In the genomic region with DNA sequence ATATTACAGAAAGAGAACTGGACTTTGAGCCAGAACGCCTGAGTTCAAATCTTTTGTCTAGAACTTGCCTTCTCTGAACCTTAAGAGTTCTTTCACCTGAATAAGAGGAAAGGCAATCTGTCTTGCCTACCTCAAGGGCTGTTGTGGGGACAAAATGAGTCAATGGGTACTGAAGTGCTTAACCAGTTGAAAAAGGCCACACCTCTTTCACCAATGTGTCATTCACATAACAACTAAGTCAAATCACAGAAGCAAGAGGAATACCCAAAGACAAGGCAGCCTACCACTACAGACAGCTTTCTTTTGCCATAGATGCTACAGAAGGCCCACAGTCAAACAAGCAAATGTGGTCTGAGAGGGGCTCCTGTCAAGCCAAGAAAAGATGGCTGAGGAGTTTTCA, we compare ENCODE assay signal across 10 cellular contexts. TPM values are rescaled to one million over a fixed set of nuclear protein-coding genes. Genes with fewer than 3 reads are reported as not detected.
DNase-seq lines count a peak whose midpoint lies in the region; ATAC-seq and TF ChIP-seq lines count a peak whose summit lies in the region.
"Had no signal": no experiment of that assay in that cellular context is flagged by ENCODE, and none has a peak within 500 bp of the region (broad histone marks: within the 10 kb centered on the region; RNA-seq: fewer than 3 reads in every experiment).

No MANE protein-coding gene starts in this region.

- TF ChIP-seq CTCF in heart left ventricle (IDR thresholded peaks at IDR 0.05) (no peak), BE2C (IDR thresholded peaks at IDR 0.05; ENCODE audit: low read depth, low read length) (no peak)

- ATAC-seq in GM19025 (IDR thresholded peaks at IDR 0.05; ENCODE audit: low read depth, unreplicated experiment) (peak; percentile 39), heart left ventricle (no peak)

- no peak for DNase-seq in CD8-positive, alpha-beta memory T cell
- peak; percentile 31 for DNase-seq in Jurkat, Clone E6-1 (ENCODE audit: low read depth, low spot score)
- no peak for DNase-seq in immature natural killer cell
- no peak for DNase-seq in heart left ventricle
- DNase-seq in BE2C = no peak
- DNase-seq in ureter (ENCODE audit: low spot score) = no peak
- no peak for DNase-seq in AML-193 (lab: John Stamatoyannopoulos, UW)
- DNase-seq: RPMI8226 had no signal

- no peak overlapping the region for H3K4me3 ChIP-seq in CD8-positive, alpha-beta memory T cell (ENCODE audit: low read length)
- H3K4me3 ChIP-seq in Jurkat, Clone E6-1 (ENCODE audit: low read length) = no peak overlapping the region
- H3K4me3 ChIP-seq in heart left ventricle (no peak overlapping the region), BE2C (ENCODE audit: low read depth, low read length) (no peak overlapping the region)
- H3K4me3 ChIP-seq: prostate gland had no signal

- H3K4me1 ChIP-seq in CD8-positive, alpha-beta memory T cell (ENCODE audit: insufficient read depth, low read length) = peaks cover 17% of the 10 kb centered on the region
- H3K4me1 ChIP-seq in heart left ventricle = peaks cover 0 to 22% (median 6%) of the 10 kb centered on the region in 12 donors
- no peaks in the 10 kb centered on the region for H3K4me1 ChIP-seq in BE2C
- H3K4me1 ChIP-seq: prostate gland had no signal

- H3K36me3 Mint-ChIP-seq in CD8-positive, alpha-beta memory T cell = peaks cover 0 to 66% (median 10%) of the 10 kb centered on the region in 3 donors
- peaks cover 0 to 11% (median 3%) of the 10 kb centered on the region in 3 donors for H3K36me3 Mint-ChIP-seq in immature natural killer cell

- H3K9me3 Mint-ChIP-seq in CD8-positive, alpha-beta memory T cell = no peaks in the 10 kb centered on the region
- H3K9me3 Mint-ChIP-seq in immature natural killer cell = no peaks in the 10 kb centered on the region

- POLR2A ChIA-PET in CD8-positive, alpha-beta memory T cell (lab: Charles Lee) = interaction anchor here (2.6 kb wide), 1 partner anchor 40 kb away, joined by 8 read pairs; a partner anchor contains a TSS

- H3K27me3 Mint-ChIP-seq in CD8-positive, alpha-beta memory T cell = no peaks in the 10 kb centered on the region
- H3K27me3 Mint-ChIP-seq in immature natural killer cell (ENCODE audit: low read depth in 3 of 3) = peaks cover 0 to 11% (median 0%) of the 10 kb centered on the region in 3 donors

- H3K27ac Mint-ChIP-seq in CD8-positive, alpha-beta memory T cell = peak overlapping the region in 7 of 8 donors; percentile 24 to 82 (median 62)
- H3K27ac Mint-ChIP-seq in immature natural killer cell = peak overlapping the region; percentile 40 to 85 (median 60)

- H3K4me3 Mint-ChIP-seq in CD8-positive, alpha-beta memory T cell = no peak overlapping the region
- H3K4me3 Mint-ChIP-seq in immature natural killer cell = no peak overlapping the region

- intact Hi-C loops in heart left ventricle (cut with DNase I) = loop anchor here in 1 of 10 donors (10.0 kb wide), 1 partner anchor 306 kb away; no protein-coding TSS in a partner anchor

- CTCF ChIA-PET in CD8-positive, alpha-beta memory T cell (lab: Charles Lee) = interaction anchor here (1.2 to 1.6 kb wide), 2 partner anchors 10 to 26 kb away, joined by 3 to 5 read pairs; no protein-coding TSS in a partner anchor

- peaks cover 23% of the 10 kb centered on the region for H3K36me3 ChIP-seq in CD8-positive, alpha-beta memory T cell (ENCODE audit: insufficient read depth, low read length)
- H3K36me3 ChIP-seq in heart left ventricle (peaks cover 0 to 57% (median 47%) of the 10 kb centered on the region in 9 donors), BE2C (peaks cover 4% of the 10 kb centered on the region; the same call in 1 of the 2 replicates)

- H3K4me1 Mint-ChIP-seq in CD8-positive, alpha-beta memory T cell = peaks cover 38 to 64% (median 51%) of the 10 kb centered on the region in 3 donors
- H3K4me1 Mint-ChIP-seq in immature natural killer cell = peaks cover 49 to 58% of the 10 kb centered on the region in 2 donors

- no peak overlapping the region for H3K27ac ChIP-seq in CD8-positive, alpha-beta memory T cell (ENCODE audit: low read depth, low read length)
- H3K27ac ChIP-seq in heart left ventricle = no peak overlapping the region
- H3K27ac ChIP-seq: prostate gland had no signal

- H3K27me3 ChIP-seq in CD8-positive, alpha-beta memory T cell (ENCODE audit: insufficient read depth, low read length, poor library complexity, severe bottlenecking) = no peaks in the 10 kb centered on the region
- H3K27me3 ChIP-seq in heart left ventricle (no peaks in the 10 kb centered on the region), BE2C (no peaks in the 10 kb centered on the region)

- no peak for TF ChIP-seq POLR2A in heart left ventricle (IDR thresholded peaks at IDR 0.05)

- H3K9me3 ChIP-seq in CD8-positive, alpha-beta memory T cell (ENCODE audit: low read length) = no peaks in the 10 kb centered on the region
- H3K9me3 ChIP-seq in heart left ventricle (no peaks in the 10 kb centered on the region), BE2C (no peaks in the 10 kb centered on the region)
- H3K9me3 ChIP-seq: prostate gland had no signal

- 85 to 100% (median 96%) methylated on average over 1 of the region's 1 CpG for WGBS in heart left ventricle, 4 donors

RNA-seq across cellular contexts. Expression of a gene that starts 39.7 kb away (rescaled TPM):
- 10 to 100 TPM; 76.2 to 83.5 TPM for total RNA-seq in CD8-positive, alpha-beta memory T cell
- polyA plus RNA-seq in CD8-positive, alpha-beta memory T cell = 12.8 TPM
- polyA plus RNA-seq in Jurkat, Clone E6-1 (2012; ENCODE audit: insufficient read depth, insufficient read length) = 116 TPM
- polyA plus RNA-seq in immature natural killer cell (10 to 100 TPM in 1 of 3 donors, 1 to 10 TPM in 2; 7.9 to 28.4 (median 9.9) TPM), heart left ventricle (10 to 100 TPM; 16.3 to 45.7 TPM)
- total RNA-seq in heart left ventricle (10 to 100 TPM in 6 of 9 donors, 1 to 10 TPM in 3; 8.1 to 41.1 (median 12.0) TPM), ureter (122 TPM)
- polyA plus RNA-seq in BE2C (2012; ENCODE audit: insufficient read depth, insufficient read length, low read depth) = 16.3 TPM

RNA-seq across cellular contexts. Expression of a gene that starts 42.7 kb away (rescaled TPM):
- total RNA-seq in CD8-positive, alpha-beta memory T cell = 10 to 100 TPM; 56.4 to 59.8 TPM
- 114 TPM for polyA plus RNA-seq in CD8-positive, alpha-beta memory T cell
- polyA plus RNA-seq in Jurkat, Clone E6-1 (2012; ENCODE audit: insufficient read depth, insufficient read length) = 85.1 TPM
- polyA plus RNA-seq in immature natural killer cell = 100 to 1,000 TPM; 114 to 174 (median 129) TPM
- total RNA-seq in heart left ventricle = 10 to 100 TPM; 27.1 to 36.8 (median 33.3) TPM
- 100 to 1,000 TPM in 1 of 2 donors, 10 to 100 TPM in 1; 83.5 to 120 TPM for polyA plus RNA-seq in heart left ventricle
- polyA plus RNA-seq in BE2C (2012; ENCODE audit: insufficient read depth, insufficient read length, low read depth) = 80.9 TPM
- total RNA-seq in ureter = 72.0 TPM
